ENCODE assay signal across 9 cellular contexts in genomic region chr11:78526497-78527146, GRCh38.
"Had no signal": no experiment of that assay in that cellular context is flagged by ENCODE, and none has a peak within 500 bp of the region (broad histone marks: within the 10 kb centered on the region; RNA-seq: fewer than 3 reads in every experiment).

No MANE protein-coding gene starts in this region.

- H3K36me3 ChIP-seq: HAP-1 had no signal

- FAIRE-seq: K562 had no signal

- ATAC-seq: HCT116, K562 had no signal

- H3K27ac ChIP-seq: GM23248, HL-60 had no signal

- H3K9me3 ChIP-seq: HAP-1 had no signal

- H3K4me3 ChIP-seq: GM23248, HAP-1, K562 had no signal

- DNase-seq: GM23248, GOT3, H7, HFFc6, IMR-90 had no signal

- H2AFZ ChIP-seq: GM23248 had no signal

- H3K9ac ChIP-seq: GM23248 had no signal
